In genomic region chr16:84774810-84775209, GRCh38 we compare ENCODE assay signal across 12 cellular contexts. TPM values are rescaled to one million over a fixed set of nuclear protein-coding genes. Genes with fewer than 3 reads are reported as not detected.
DNase-seq lines count a peak whose midpoint lies in the region; ATAC-seq, FAIRE-seq and TF ChIP-seq lines count a peak whose summit lies in the region.
"Had no signal": no experiment of that assay in that cellular context is flagged by ENCODE, and none has a peak within 500 bp of the region (broad histone marks: within the 10 kb centered on the region; RNA-seq: fewer than 3 reads in every experiment).

No MANE protein-coding gene starts in this region.

- FAIRE-seq in kidney (lab: Jason Lieb, UNC), result no peak

- no peak overlapping the region for H3K4me3 ChIP-seq in fibroblast of mammary gland (ENCODE audit: control insufficient read depth, low read depth, low read length)
- H3K4me3 ChIP-seq in kidney (ENCODE audit: low read length in 2 of 2), result no peak overlapping the region

- no peak overlapping the region for H3K27ac ChIP-seq in kidney (ENCODE audit: low read depth in 2 of 2, low read length in 2 of 2)

- H3K4me1 ChIP-seq in kidney (ENCODE audit: control insufficient read depth in 1 of 2, insufficient read depth in 1 of 2, low read depth in 1 of 2, low read length in 2 of 2), result no peaks in the 10 kb centered on the region

- no peak overlapping the region for H3K9ac ChIP-seq in kidney (ENCODE audit: low read length in 2 of 2)

- ATAC-seq in GM21390 (IDR thresholded peaks at IDR 0.05; ENCODE audit: unreplicated experiment), result no peak

- peaks cover 19 to 36% of the 10 kb centered on the region in 2 donors for H3K36me3 ChIP-seq in kidney (ENCODE audit: control insufficient read depth in 1 of 2, insufficient read depth in 2 of 2, low read length in 2 of 2)

- no peak for TF ChIP-seq CTCF in fibroblast of mammary gland (conservative IDR thresholded peaks at IDR 0.05; ENCODE audit: control insufficient read depth, insufficient read depth, low read depth, low read length)
- no peak for TF ChIP-seq CTCF in kidney (IDR thresholded peaks at IDR 0.05; ENCODE audit: borderline replicate concordance, extremely low read depth, insufficient read depth)

- DNase-seq in GF-D8 (lab: John Stamatoyannopoulos, UW) (peak; percentile 62), RPMI7951 (ENCODE audit: low read depth) (peak; percentile 57), fibroblast of mammary gland (ENCODE audit: low read depth) (peak; percentile 98), renal cortical epithelial cell (ENCODE audit: low read depth) (peak; percentile 78), NCI-H774 (lab: John Stamatoyannopoulos, UW) (no peak), kidney (no peak)
- no peak for DNase-seq in stimulated activated CD4-positive, alpha-beta T cell treated with anti-CD3 and anti-CD28 coated beads, Interleukin-2, amount 100 ng/mL, for 24 hours
- DNase-seq: activated CD4-positive, alpha-beta T cell treated with anti-CD3 and anti-CD28 coated beads, Interleukin-2, amount 10 ng/mL, durations not matched to agents 24 days and 14 days; cortex of kidney; midbrain; NCI-H510A treated with DMSO at 0.1 percent for 48 hours had no signal

- no peaks in the 10 kb centered on the region for H3K9me3 ChIP-seq in kidney (ENCODE audit: control insufficient read depth in 1 of 2, low read length in 2 of 2)

- intact Hi-C loops in kidney (cut with DNase I), result no loop called here

RNA-seq across cellular contexts. Expression of gene CRISPLD2, which starts 45.0 kb away (rescaled TPM):
- 7.9 and 8.8 TPM in 2 replicates for total RNA-seq in RPMI7951 (2014; rRNA removed; shearing (Covaris generic))
- total RNA-seq in renal cortical epithelial cell, result 107 and 148 TPM in 2 replicates
- 108 TPM for total RNA-seq in kidney
- polyA plus RNA-seq in kidney (ENCODE audit: insufficient read depth, low read depth, low replicate concordance), result 4.8 TPM

Comparison
In these comparisons a context has a peak if more than half of its experiments do, and no peak if none do; other contexts are left out.
1. DNase-seq: peak in GF-D8 (single experiment), RPMI7951 (single experiment), fibroblast of mammary gland (single experiment) and renal cortical epithelial cell (single experiment); none in NCI-H774 (single experiment), kidney (single experiment) and stimulated activated CD4-positive, alpha-beta T cell treated with anti-CD3 and anti-CD28 coated beads, Interleukin-2, amount 100 ng/mL, for 24 hours (0 of 2).
2. RNA of gene CRISPLD2, which starts 45.0 kb away (total RNA-seq): 107 to 148 TPM in renal cortical epithelial cell and 108 TPM in kidney (single experiment); 7.9 to 8.8 TPM in RPMI7951; every median in the first group is over 10 times any median in the second.